9 cellular contexts compared by ENCODE assay signal in genomic region chr6:12958052-12958706, GRCh38.
DNase-seq lines count a peak whose midpoint lies in the region; ATAC-seq and TF ChIP-seq lines count a peak whose summit lies in the region.
"Had no signal": no experiment of that assay in that cellular context is flagged by ENCODE, and none has a peak within 500 bp of the region (broad histone marks: within the 10 kb centered on the region; RNA-seq: fewer than 3 reads in every experiment).

No MANE protein-coding gene starts in this region.

- no peak overlapping the region for H2BK15ac ChIP-seq in mesendoderm (replicated peaks; ENCODE audit: low read depth)

- no peak overlapping the region for H3K18ac ChIP-seq in mesendoderm (ENCODE audit: low read length)

- no peak overlapping the region for H2BK120ac ChIP-seq in mesendoderm (ENCODE audit: low read depth, low read length)

- no peak for DNase-seq in activated T-cell treated with anti-CD3 and anti-CD28 coated beads, Interleukin-2, amount 50 U/mL, for 4 hours
- DNase-seq in activated T-cell treated with anti-CD3 and anti-CD28 coated beads for 4 hours (no peak), chondrocyte (ENCODE audit: low spot score) (no peak), mesendoderm (peak; percentile 21), NOMO-1 treated with DMSO at 0.1 percent for 48 hours (lab: John Stamatoyannopoulos, UW; ENCODE audit: unreplicated experiment) (no peak)
- DNase-seq: DMS153 had no signal

- ATAC-seq in activated T-cell treated with anti-CD3 and anti-CD28 coated beads, Interleukin-2, amount 50 U/mL, for 4 hours, result no peak
- ATAC-seq in GM18868 (IDR thresholded peaks at IDR 0.05; ENCODE audit: unreplicated experiment) (no peak), HG02981 (IDR thresholded peaks at IDR 0.05; ENCODE audit: unreplicated experiment) (no peak)

- H3K4me1 Mint-ChIP-seq in activated T-cell treated with anti-CD3 and anti-CD28 coated beads, Interleukin-2, amount 50 U/mL, for 4 hours (ENCODE audit: low read depth), result peaks cover 25% of the 10 kb centered on the region
- H3K4me1 Mint-ChIP-seq in chondrocyte (ENCODE audit: low read depth), result peaks cover 18% of the 10 kb centered on the region

- H3K9ac ChIP-seq in mesendoderm (ENCODE audit: low read length), result no peak overlapping the region

- no peak overlapping the region for H3K56ac ChIP-seq in mesendoderm (ENCODE audit: low read length)

- H3K27ac Mint-ChIP-seq in chondrocyte (ENCODE audit: unreplicated experiment), result peak overlapping the region; percentile 0

- H2AK5ac ChIP-seq in mesendoderm (ENCODE audit: low read length), result no peak overlapping the region

- peak overlapping the region; percentile 82 for H3K4me3 Mint-ChIP-seq in activated T-cell treated with anti-CD3 and anti-CD28 coated beads, Interleukin-2, amount 50 U/mL, for 4 hours
- H3K4me3 Mint-ChIP-seq in chondrocyte (ENCODE audit: unreplicated experiment), result peak overlapping the region; percentile 85

- no peak overlapping the region for H4K5ac ChIP-seq in mesendoderm (ENCODE audit: low read length)

- WGBS in mesendoderm (ENCODE audit: extremely low coverage, insufficient coverage, low lambda C conversion rate), result no CpG with 5 or more reads among the region's 9 CpGs
- 24% methylated on average over 9 of the region's 9 CpGs for WGBS in urinary bladder

- H3K4me1 ChIP-seq in mesendoderm (ENCODE audit: control insufficient read depth, low read depth, low read length), result peaks cover 11% of the 10 kb centered on the region
- no peaks in the 10 kb centered on the region for H3K4me1 ChIP-seq in urinary bladder (ENCODE audit: insufficient read depth)

- H3K4me3 ChIP-seq in mesendoderm (ENCODE audit: low read length), result no peak overlapping the region
- H3K4me3 ChIP-seq in urinary bladder (ENCODE audit: low read depth, low read length), result peak overlapping the region; percentile 50

- H3K36me3 ChIP-seq in mesendoderm (ENCODE audit: control insufficient read depth, insufficient read depth, low read length) (no peaks in the 10 kb centered on the region), urinary bladder (ENCODE audit: insufficient read depth) (no peaks in the 10 kb centered on the region)

- H3K79me2 ChIP-seq in mesendoderm (ENCODE audit: control insufficient read depth, insufficient read depth, low read length), result no peaks in the 10 kb centered on the region

- no peak overlapping the region for H4K8ac ChIP-seq in mesendoderm (ENCODE audit: low read depth, low read length)

- H3K4ac ChIP-seq in mesendoderm (ENCODE audit: low read depth, low read length), result no peak overlapping the region

- no peak overlapping the region for H3K4me2 ChIP-seq in mesendoderm (ENCODE audit: low read length)

- no peaks in the 10 kb centered on the region for H3K27me3 ChIP-seq in mesendoderm (ENCODE audit: insufficient read depth, low read length, poor library complexity)

- no peaks in the 10 kb centered on the region for H3K79me1 ChIP-seq in mesendoderm (ENCODE audit: low read length)

- no peaks in the 10 kb centered on the region for H3K9me3 Mint-ChIP-seq in activated T-cell treated with anti-CD3 and anti-CD28 coated beads, Interleukin-2, amount 50 U/mL, for 4 hours
- H3K9me3 Mint-ChIP-seq in chondrocyte (ENCODE audit: low read depth), result no peaks in the 10 kb centered on the region

- no peak overlapping the region for H2BK5ac ChIP-seq in mesendoderm (ENCODE audit: low read length)

- no peak overlapping the region for H3K23ac ChIP-seq in mesendoderm (ENCODE audit: low read length)

- H3K36me3 Mint-ChIP-seq in activated T-cell treated with anti-CD3 and anti-CD28 coated beads, Interleukin-2, amount 50 U/mL, for 4 hours (ENCODE audit: insufficient read depth), result no peaks in the 10 kb centered on the region
- no peaks in the 10 kb centered on the region for H3K36me3 Mint-ChIP-seq in chondrocyte (ENCODE audit: low read depth)

- H3K27ac ChIP-seq in mesendoderm (ENCODE audit: low read depth, low read length), result no peak overlapping the region
- peak overlapping the region; percentile 3 for H3K27ac ChIP-seq in urinary bladder (ENCODE audit: low read depth)

- H3K27me3 Mint-ChIP-seq in activated T-cell treated with anti-CD3 and anti-CD28 coated beads, Interleukin-2, amount 50 U/mL, for 4 hours (ENCODE audit: low read depth), result peaks cover 34% of the 10 kb centered on the region
- peaks cover 12% of the 10 kb centered on the region for H3K27me3 Mint-ChIP-seq in chondrocyte (ENCODE audit: low read depth)

- TF ChIP-seq CTCF in chondrocyte (IDR thresholded peaks at IDR 0.05), result no peak
